16 cellular contexts compared by ENCODE assay signal in the genomic region with DNA sequence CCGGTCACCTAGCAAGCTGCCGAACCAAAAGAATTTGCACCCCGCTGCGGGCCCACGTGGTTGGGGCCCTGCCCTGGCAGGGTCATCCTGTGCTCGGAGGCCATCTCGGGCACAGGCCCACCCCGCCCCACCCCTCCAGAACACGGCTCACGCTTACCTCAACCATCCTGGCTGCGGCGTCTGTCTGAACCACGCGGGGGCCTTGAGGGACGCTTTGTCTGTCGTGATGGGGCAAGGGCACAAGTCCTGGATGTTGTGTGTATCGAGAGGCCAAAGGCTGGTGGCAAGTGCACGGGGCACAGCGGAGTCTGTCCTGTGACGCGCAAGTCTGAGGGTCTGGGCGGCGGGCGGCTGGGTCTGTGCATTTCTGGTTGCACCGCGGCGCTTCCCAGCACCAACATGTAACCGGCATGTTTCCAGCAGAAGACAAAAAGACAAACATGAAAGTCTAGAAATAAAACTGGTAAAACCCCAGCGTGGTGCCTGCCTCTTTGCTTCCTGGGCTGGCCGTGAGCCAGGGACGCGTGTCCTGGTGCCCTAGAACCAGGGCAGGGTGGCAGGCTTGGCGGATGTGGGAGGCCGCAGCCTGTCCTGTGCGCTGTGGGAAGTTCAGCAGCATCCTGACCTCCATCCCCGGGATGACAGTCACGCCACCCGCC. TPM values are rescaled to one million over a fixed set of nuclear protein-coding genes. Genes with fewer than 3 reads are reported as not detected.
DNase-seq lines count a peak whose midpoint lies in the region; ATAC-seq lines count a peak whose summit lies in the region.
"Had no signal": no experiment of that assay in that cellular context is flagged by ENCODE, and none has a peak within 500 bp of the region (broad histone marks: within the 10 kb centered on the region; RNA-seq: fewer than 3 reads in every experiment).

No MANE protein-coding gene starts in this region.

- WGBS in esophagus, 2 donors: 59 to 71% methylated on average over 38 of the region's 38 CpGs

- H3K27ac ChIP-seq in esophagus (ENCODE audit: low read depth in 2 of 2, low read length in 1 of 2): peak overlapping the region; percentile 8 to 34
- H3K27ac ChIP-seq: BLaER1, thyroid gland had no signal

- ATAC-seq in left ventricle myocardium superior (peak; percentile 19), Right ventricle myocardium inferior (no peak), HG03025 (IDR thresholded peaks at IDR 0.05; ENCODE audit: low FRiP score, unreplicated experiment) (no peak), HG03196 (IDR thresholded peaks at IDR 0.05; ENCODE audit: unreplicated experiment) (no peak), HG02938 (IDR thresholded peaks at IDR 0.05; ENCODE audit: unreplicated experiment) (no peak)
- ATAC-seq: activated CD4-positive, alpha-beta T cell treated with anti-CD3 and anti-CD28 coated beads for 36 hours had no signal

- intact Hi-C loops in left ventricle myocardium superior (cut with micrococcal nuclease): no loop called here
- intact Hi-C loops in Right ventricle myocardium inferior (cut with DNase I): no loop called here

- H3K9me3 ChIP-seq in esophagus (ENCODE audit: control insufficient read depth in 2 of 2, insufficient read depth in 1 of 2, low read depth in 1 of 2, low read length in 1 of 2): peaks cover 0 to 2% of the 10 kb centered on the region in 2 donors
- H3K9me3 ChIP-seq: BLaER1, thyroid gland had no signal

- peaks cover 3 to 27% of the 10 kb centered on the region in 2 donors for H3K36me3 ChIP-seq in esophagus (ENCODE audit: control insufficient read depth in 2 of 2, insufficient read depth in 2 of 2, low read length in 1 of 2)
- H3K36me3 ChIP-seq: BLaER1 had no signal

- H3K4me3 ChIP-seq in esophagus (ENCODE audit: low read depth in 1 of 2, low read length in 2 of 2): no peak overlapping the region
- H3K4me3 ChIP-seq: BLaER1, thyroid gland had no signal

- H3K4me1 ChIP-seq in esophagus (ENCODE audit: control insufficient read depth in 2 of 2, insufficient read depth in 2 of 2, low read length in 1 of 2): peaks cover 6 to 9% of the 10 kb centered on the region in 2 donors
- H3K4me1 ChIP-seq: thyroid gland had no signal

- no peak for DNase-seq in left ventricle myocardium superior
- DNase-seq in Right ventricle myocardium inferior (ENCODE audit: missing footprints): no peak
- DNase-seq in NCI-H345 (lab: John Stamatoyannopoulos, UW): peak; percentile 46
- no peak for DNase-seq in stimulated activated naive CD4-positive, alpha-beta T cell (lab: John Stamatoyannopoulos, UW)
- DNase-seq: activated CD4-positive, alpha-beta T cell treated with anti-CD3 and anti-CD28 coated beads for 36 hours; activated T-cell treated with anti-CD3 and anti-CD28 coated beads, Interleukin-2, amount 50 U/mL, for 24 hours; glutamatergic neuron; NK-92 treated with Interleukin-12 subunit alpha and Interleukin-12 subunit beta, amount 100 ng/mL, for 24 hours; T-helper 1 cell; thyroid gland had no signal

- no peaks in the 10 kb centered on the region for H3K27me3 ChIP-seq in esophagus (ENCODE audit: control insufficient read depth in 1 of 2, insufficient read depth in 2 of 2, low read length in 2 of 2)
- H3K27me3 ChIP-seq: BLaER1, thyroid gland had no signal

RNA-seq across cellular contexts. Expression of gene CCND1, which starts 13.2 kb away (rescaled TPM):
- 162 TPM for total RNA-seq in left ventricle myocardium superior
- total RNA-seq in Right ventricle myocardium inferior: 145 TPM
- polyA plus RNA-seq in esophagus: 10 to 100 TPM; 45.1 to 48.5 TPM

RNA-seq across cellular contexts. Expression of gene LTO1, which starts 21.0 kb away (rescaled TPM):
- total RNA-seq in left ventricle myocardium superior (10.9 TPM), Right ventricle myocardium inferior (9.2 TPM)
- 10 to 100 TPM; 15.0 to 22.9 TPM for polyA plus RNA-seq in esophagus

RNA-seq across cellular contexts. Expression of gene FGF19, which starts 49.7 kb away (rescaled TPM):
- total RNA-seq in left ventricle myocardium superior (not detected), Right ventricle myocardium inferior (not detected)
- polyA plus RNA-seq in esophagus: not detected
- total RNA-seq: pulmonary artery endothelial cell, thyroid gland had no signal
